In genomic region chr14:39102969-39103957, GRCh38 we compare ENCODE assay signal across 8 cellular contexts. TPM values are rescaled to one million over a fixed set of nuclear protein-coding genes. Genes with fewer than 3 reads are reported as not detected.
DNase-seq lines count a peak whose midpoint lies in the region; ATAC-seq and TF ChIP-seq lines count a peak whose summit lies in the region.

TSS of gene SEC23A (minus strand) at chr14:39103235. CDS start at chr14:39096118, 7,117 bp downstream.

- H3K27ac ChIP-seq in osteoblast (ENCODE audit: low read depth, low read length) (peak within 1 kb of the TSS; percentile 80), testis (peak within 1 kb of the TSS; percentile 96 to 98)

- H3K4me1 ChIP-seq in osteoblast (ENCODE audit: insufficient read depth, low read length) (peaks cover 23% of the 10 kb centered on the region), testis (peaks cover 6% of the 10 kb centered on the region)

- peak; percentile 90 for ATAC-seq in HG02571 (IDR thresholded peaks at IDR 0.05; ENCODE audit: unreplicated experiment)

- H3K4me2 ChIP-seq in osteoblast (ENCODE audit: insufficient read depth, low read length): peak within 1 kb of the TSS; percentile 96

- peaks cover 64% of the 10 kb centered on the region for H3K79me2 ChIP-seq in osteoblast (ENCODE audit: insufficient read depth, low read length)

- H4K20me1 ChIP-seq in osteoblast (ENCODE audit: insufficient read depth, low read length): peaks cover 22% of the 10 kb centered on the region

- H2AFZ ChIP-seq in osteoblast (ENCODE audit: low read length): peak within 1 kb of the TSS; percentile 84

- H3K9me3 ChIP-seq in osteoblast (ENCODE audit: low read depth, low read length) (no peaks in the 10 kb centered on the region), testis (no peaks in the 10 kb centered on the region)

- peak; percentile 7 for TF ChIP-seq CTCF in GM06990 (IDR thresholded peaks at IDR 0.05; ENCODE audit: insufficient read depth, low read length, poor library complexity, severe bottlenecking)
- no peak for TF ChIP-seq CTCF in NB4 (IDR thresholded peaks at IDR 0.05; ENCODE audit: low read depth, low read length)
- no peak for TF ChIP-seq CTCF in osteoblast (IDR thresholded peaks at IDR 0.05; ENCODE audit: extremely low read depth, low read depth, low read length)
- no peak for TF ChIP-seq CTCF in testis (IDR thresholded peaks at IDR 0.05)

- H3K4me3 ChIP-seq in GM06990 (replicated peaks; ENCODE audit: low read depth, low read length) (peak within 1 kb of the TSS; percentile 67), NB4 (ENCODE audit: low read depth, low read length) (peak within 1 kb of the TSS; percentile 96), osteoblast (ENCODE audit: insufficient read depth, low read length) (peak within 1 kb of the TSS; percentile 84), testis (peak within 1 kb of the TSS; percentile 90 to 96)

- no peaks in the 10 kb centered on the region for H3K27me3 ChIP-seq in GM06990 (replicated peaks; ENCODE audit: control insufficient read depth, insufficient read depth, low read length)
- no peaks in the 10 kb centered on the region for H3K27me3 ChIP-seq in osteoblast (ENCODE audit: insufficient read depth, low read length)
- no peaks in the 10 kb centered on the region for H3K27me3 ChIP-seq in testis

- intact Hi-C loops in testis (cut with DNase I; ENCODE audit: low total_unique reads): loop anchor here (10.0 kb wide), 1 partner anchor 332 kb away; the partner anchor contains the start of gene FBXO33

- TF ChIP-seq POLR2A in NB4 (IDR thresholded peaks at IDR 0.05; ENCODE audit: extremely low read depth, insufficient read length) (peak; percentile 78), testis (IDR thresholded peaks at IDR 0.05) (no peak)

- peak; percentile 89 for DNase-seq in GM06990 (ENCODE audit: extremely low read depth, insufficient read length)
- DNase-seq in NB4 (ENCODE audit: low read depth): peak; percentile 94
- DNase-seq in SK-N-DZ (ENCODE audit: low spot score): peak; percentile 91
- peak; percentile 80 for DNase-seq in activated naive CD4-positive, alpha-beta T cell treated with anti-CD3 and anti-CD28 coated beads, Interleukin-2, amount 50 U/mL, for 16 hours
- DNase-seq in glomerular endothelial cell (ENCODE audit: extremely low read depth, low read depth, low spot score): peak; percentile 12
- DNase-seq in osteoblast (ENCODE audit: insufficient read length, low spot score, missing footprints): peak; percentile 92
- DNase-seq in testis: peak; percentile 92

- H3K36me3 ChIP-seq in GM06990 (ENCODE audit: control insufficient read depth, insufficient read depth, low read length): no peaks in the 10 kb centered on the region
- peaks cover 10% of the 10 kb centered on the region for H3K36me3 ChIP-seq in osteoblast (ENCODE audit: insufficient read depth, low read length)
- no peaks in the 10 kb centered on the region for H3K36me3 ChIP-seq in testis (ENCODE audit: low read depth, missing control alignments)

- WGBS in testis, 2 donors: 0% methylated on average over 29 to 51 of the region's 58 CpGs

RNA-seq across cellular contexts. Expression of gene SEC23A, which starts in this region (rescaled TPM):
- polyA plus RNA-seq in SK-N-DZ (2014; cell fraction: cytosol; rRNA removed): 55.5 and 67.9 TPM in 2 replicates
- polyA plus RNA-seq in SK-N-DZ (2014; cell fraction: nucleus; rRNA removed): 41.6 and 51.5 TPM in 2 replicates
- total RNA-seq in glomerular endothelial cell (144 and 154 TPM in 2 replicates), osteoblast (322 and 326 TPM in 2 replicates), testis (10 to 100 TPM; 52.4 to 79.2 TPM)
- 39.0 TPM for polyA plus RNA-seq in testis (ENCODE audit: insufficient read depth, low read depth, low replicate concordance)

Comparison
In these comparisons a context has a peak if more than half of its experiments do, and no peak if none do; other contexts are left out.
1. Peak in every context shown above with its lines: DNase-seq, ATAC-seq, H3K4me3 ChIP-seq and H3K27ac ChIP-seq.
2. DNase-seq: peak in every context shown above with its lines; median percentile 94 in NB4; 92 in osteoblast; 92 in testis; 91 in SK-N-DZ; 89 in GM06990; 80 in activated naive CD4-positive, alpha-beta T cell treated with anti-CD3 and anti-CD28 coated beads, Interleukin-2, amount 50 U/mL, for 16 hours; 12 in glomerular endothelial cell.